Comparison of ENCODE assay signal across 8 cellular contexts in genomic region chr9:40583230-40583629, GRCh38.
DNase-seq lines count a peak whose midpoint lies in the region; ATAC-seq, FAIRE-seq and TF ChIP-seq lines count a peak whose summit lies in the region.
"Not testable (repeated sequence)": the region's sequence is repeated elsewhere in the genome, so short reads cannot be mapped to it uniquely, and the experiment has no call there.

No MANE protein-coding gene starts in this region.

- not testable (repeated sequence) for H3K4me1 ChIP-seq in A549

- H3K27ac ChIP-seq in A549, coronary artery: not testable (repeated sequence)

- not testable (repeated sequence) for TF ChIP-seq CTCF in A549 (IDR thresholded peaks at IDR 0.05); HFFc6 (IDR thresholded peaks at IDR 0.05); WTC11 (IDR thresholded peaks at IDR 0.05); coronary artery (IDR thresholded peaks at IDR 0.05)

- H3K4me1 Mint-ChIP-seq in HFFc6 (ENCODE audit: low read depth); activated CD8-positive, alpha-beta memory T cell treated with anti-CD3 and anti-CD28 coated beads, Interleukin-2, amount 10 ng/mL, durations not matched to agents 7 days and 5 days; activated naive CD8-positive, alpha-beta T cell (ENCODE audit: low read depth); naive B cell: not testable (repeated sequence)
- peaks cover 20% of the 10 kb centered on the region for H3K4me1 Mint-ChIP-seq in WTC11

- not testable (repeated sequence) for H3K36me3 Mint-ChIP-seq in HFFc6 (ENCODE audit: low read depth); WTC11; activated CD8-positive, alpha-beta memory T cell treated with anti-CD3 and anti-CD28 coated beads, Interleukin-2, amount 10 ng/mL, durations not matched to agents 7 days and 5 days; activated naive CD8-positive, alpha-beta T cell; naive B cell

- H3K4me3 Mint-ChIP-seq in HFFc6 (peak overlapping the region; percentile 60; the same call in 1 of the 2 replicates), WTC11 (peak overlapping the region; percentile 61), naive B cell (peak overlapping the region in 7 of 8 donors; percentile 37 to 86 (median 68))
- H3K4me3 Mint-ChIP-seq in activated CD8-positive, alpha-beta memory T cell treated with anti-CD3 and anti-CD28 coated beads, Interleukin-2, amount 10 ng/mL, durations not matched to agents 7 days and 5 days: peak overlapping the region; percentile 59
- peak overlapping the region; percentile 67 for H3K4me3 Mint-ChIP-seq in activated naive CD8-positive, alpha-beta T cell

- TF ChIP-seq EP300 in A549 (IDR thresholded peaks at IDR 0.05): not testable (repeated sequence)

- not testable (repeated sequence) for ATAC-seq in A549; WTC11; activated CD8-positive, alpha-beta memory T cell treated with anti-CD3 and anti-CD28 coated beads, Interleukin-2, amount 10 ng/mL, durations not matched to agents 7 days and 5 days; naive B cell (ENCODE audit: low read depth in 2 of 2)

- not testable (repeated sequence) for TF ChIP-seq RAD21 in A549 (conservative IDR thresholded peaks at IDR 0.05 in 1 of 2, IDR thresholded peaks at IDR 0.05 in 1 of 2)

- H3K4me3 ChIP-seq in A549: not testable (repeated sequence)
- peak overlapping the region; percentile 36 for H3K4me3 ChIP-seq in coronary artery

- not testable (repeated sequence) for H3K9me3 Mint-ChIP-seq in HFFc6; WTC11; activated CD8-positive, alpha-beta memory T cell treated with anti-CD3 and anti-CD28 coated beads, Interleukin-2, amount 10 ng/mL, durations not matched to agents 7 days and 5 days (ENCODE audit: low read depth); activated naive CD8-positive, alpha-beta T cell (ENCODE audit: low read depth); naive B cell

- not testable (repeated sequence) for H3K27ac Mint-ChIP-seq in HFFc6; WTC11; activated naive CD8-positive, alpha-beta T cell
- peak overlapping the region; percentile 36 for H3K27ac Mint-ChIP-seq in activated CD8-positive, alpha-beta memory T cell treated with anti-CD3 and anti-CD28 coated beads, Interleukin-2, amount 10 ng/mL, durations not matched to agents 7 days and 5 days
- H3K27ac Mint-ChIP-seq in naive B cell: peak overlapping the region in 1 of 6 donors; percentile 80

- CTCF ChIA-PET in A549 (lab: Yijun Ruan, JAX); WTC11 (lab: Charles Lee); activated CD8-positive, alpha-beta memory T cell treated with anti-CD3 and anti-CD28 coated beads, Interleukin-2, amount 10 ng/mL, durations not matched to agents 7 days and 5 days (lab: Charles Lee): not testable (repeated sequence)

- H3K4me2 ChIP-seq in A549: peak overlapping the region; percentile 36; the same call in 1 of the 3 replicates

- not testable (repeated sequence) for H3K27me3 Mint-ChIP-seq in HFFc6 (ENCODE audit: insufficient read depth); activated CD8-positive, alpha-beta memory T cell treated with anti-CD3 and anti-CD28 coated beads, Interleukin-2, amount 10 ng/mL, durations not matched to agents 7 days and 5 days; activated naive CD8-positive, alpha-beta T cell; naive B cell
- peaks cover 38% of the 10 kb centered on the region for H3K27me3 Mint-ChIP-seq in WTC11 (ENCODE audit: low read depth)

- FAIRE-seq in A549 (lab: Jason Lieb, UNC): not testable (repeated sequence)

- TF ChIP-seq POLR2A in A549 (IDR thresholded peaks at IDR 0.05; ENCODE audit: low read length): not testable (repeated sequence)

- DNase-seq in A549 (ENCODE audit: low read depth in 1 of 2, low spot score in 1 of 2); HFFc6; WTC11 (ENCODE audit: low spot score); coronary artery (ENCODE audit: low spot score); naive B cell: not testable (repeated sequence)
- peak; percentile 53 for DNase-seq in activated CD8-positive, alpha-beta memory T cell treated with anti-CD3 and anti-CD28 coated beads, Interleukin-2, amount 10 ng/mL, durations not matched to agents 7 days and 5 days
- peak; percentile 5 for DNase-seq in posterior vena cava (ENCODE audit: low spot score)

- not testable (repeated sequence) for H3K9me3 ChIP-seq in A549

- POLR2A ChIA-PET in A549 (lab: Yijun Ruan, JAX); WTC11 (lab: Charles Lee): not testable (repeated sequence)

- 66% methylated on average over 4 of the region's 7 CpGs for WGBS in A549 (ENCODE audit: missing lambda C conversion rate)

- intact Hi-C loops in posterior vena cava (cut with DNase I): not testable (repeated sequence)
